ENCODE assay signal across 1 cellular context in genomic region chr3:186108941-186109865, GRCh38.
TF ChIP-seq lines count a peak whose summit lies in the region.

Gene ETV5, minus strand, starts transcription at chr3:186109089. Its CDS starts 3,221 bp downstream, at chr3:186105868.

TF ChIP-seq in H1, 55 proteins besides CTCF, POLR2A, EP300 and RAD21 (continued from another document):
- TF ChIP-seq POU5F1 (IDR thresholded peaks at IDR 0.05; ENCODE audit: low read depth, low read length) (peak; percentile 70; the same call in 1 of the 2 replicates), PHF8 (conservative IDR thresholded peaks at IDR 0.05; ENCODE audit: low read depth, low read length) (0 out of 2 replicates have a peak, but pooled peaks have one; percentile 28), JUND (IDR thresholded peaks at IDR 0.05; ENCODE audit: low read length) (peak; percentile 51; the same call in 1 of the 2 replicates), FOSL1 (IDR thresholded peaks at IDR 0.05; ENCODE audit: insufficient read depth, low read depth, low read length) (no peak), USF2 (IDR thresholded peaks at IDR 0.05; ENCODE audit: low read length) (no peak), CBX8 (IDR thresholded peaks at IDR 0.05; ENCODE audit: borderline replicate concordance, low read depth, low read length) (no peak), TAF1 (IDR thresholded peaks at IDR 0.05; ENCODE audit: low read depth, low read length) (peak; percentile 95), CTBP2 (IDR thresholded peaks at IDR 0.05; ENCODE audit: borderline replicate concordance, insufficient read depth, insufficient read length, low read length) (no peak), CHD7 (IDR thresholded peaks at IDR 0.05; ENCODE audit: insufficient replicate concordance, low read length) (no peak), BCL11A (IDR thresholded peaks at IDR 0.05; ENCODE audit: low read depth in 2 of 2, low read length in 2 of 2) (no peak), TEAD4 (IDR thresholded peaks at IDR 0.05; ENCODE audit: low read depth, low read length) (0 out of 2 replicates have a peak, but pooled peaks have one; percentile 11), YY1 (IDR thresholded peaks at IDR 0.05; ENCODE audit: low read depth, low read length) (0 out of 2 replicates have a peak, but pooled peaks have one; percentile 14), SP4 (IDR thresholded peaks at IDR 0.05; ENCODE audit: low read length) (no peak), MAFK (IDR thresholded peaks at IDR 0.05; ENCODE audit: low read depth, low read length) (no peak; the same call in 1 of the 2 replicates), HDAC2 (IDR thresholded peaks at IDR 0.05; ENCODE audit: borderline replicate concordance in 1 of 2, low read depth in 2 of 2, low read length in 2 of 2) (no peak), TAF7 (optimal IDR thresholded peaks at IDR 0.05; ENCODE audit: borderline replicate concordance, low read depth, low read length) (peak; percentile 92), NANOG (IDR thresholded peaks at IDR 0.05; ENCODE audit: insufficient read depth, low read depth, low read length, poor library complexity, severe bottlenecking) (no peak), SP1 (IDR thresholded peaks at IDR 0.05; ENCODE audit: low read depth, low read length) (peak; percentile 96), TBP (IDR thresholded peaks at IDR 0.05; ENCODE audit: low read depth, low read length) (peak; percentile 82), CHD2 (IDR thresholded peaks at IDR 0.05; ENCODE audit: low read length) (peak; percentile 87), SRF (IDR thresholded peaks at IDR 0.05; ENCODE audit: low read depth, low read length) (no peak), SAP30 (IDR thresholded peaks at IDR 0.05; ENCODE audit: insufficient read depth, insufficient replicate concordance, low read length) (no peak), KDM4A (IDR thresholded peaks at IDR 0.05; ENCODE audit: low read depth, low read length, severe bottlenecking) (peak; percentile 37), CHD1 (IDR thresholded peaks at IDR 0.05; ENCODE audit: low read depth, low read length) (no peak), ZNF274 (IDR thresholded peaks at IDR 0.05; ENCODE audit: borderline replicate concordance, extremely low read depth, low read length) (no peak), RNF2 (IDR thresholded peaks at IDR 0.05; ENCODE audit: borderline replicate concordance, low read depth, low read length, missing control alignments, poor library complexity, severe bottlenecking) (no peak), CEBPB (IDR thresholded peaks at IDR 0.05; ENCODE audit: low read depth, low read length) (no peak; the same call in 1 of the 2 replicates), EGR1 (IDR thresholded peaks at IDR 0.05; ENCODE audit: borderline replicate concordance, low read depth, low read length) (no peak), ASH2L (IDR thresholded peaks at IDR 0.05; ENCODE audit: low read length) (peak; percentile 11), RFX5 (IDR thresholded peaks at IDR 0.05; ENCODE audit: borderline replicate concordance, low read depth, low read length) (no peak), SP2 (IDR thresholded peaks at IDR 0.05; ENCODE audit: low read length) (peak; percentile 81), RBBP5 (IDR thresholded peaks at IDR 0.05; ENCODE audit: borderline replicate concordance, low read depth, low read length) (no peak), SIX5 (IDR thresholded peaks at IDR 0.05; ENCODE audit: low read depth, low read length) (no peak), GABPA (IDR thresholded peaks at IDR 0.05; ENCODE audit: borderline replicate concordance, insufficient read depth, low read length) (no peak), GTF2F1 (IDR thresholded peaks at IDR 0.05; ENCODE audit: borderline replicate concordance, low read depth, low read length) (no peak), SIRT6 (IDR thresholded peaks at IDR 0.05; ENCODE audit: low read length) (no peak), ATF3 (IDR thresholded peaks at IDR 0.05; ENCODE audit: insufficient read depth, low read depth, low read length) (no peak), JUN (IDR thresholded peaks at IDR 0.05; ENCODE audit: low read depth, low read length) (no peak), KDM1A (IDR thresholded peaks at IDR 0.05; ENCODE audit: borderline replicate concordance, low read length) (no peak)
